Comparison of ENCODE assay signal across 27 cellular contexts in genomic region chrX:3006500-3006899, GRCh38. TPM values are rescaled to one million over a fixed set of nuclear protein-coding genes. Genes with fewer than 3 reads are reported as not detected.
"Had no signal": no experiment of that assay in that cellular context is flagged by ENCODE, and none has a peak within 500 bp of the region (broad histone marks: within the 10 kb centered on the region; RNA-seq: fewer than 3 reads in every experiment).

TSS of gene ARSH (plus strand) at chrX:3006546. CDS start at chrX:3006613, 67 bp downstream.

- H3K36me3 ChIP-seq: SJSA1 had no signal

- H3K9me3 ChIP-seq: SJSA1 had no signal

- DNase-seq: IMR-90, Kasumi-1, MM.1S, NCI-H1048, NCI-H1105, NCI-H1417, NCI-H1436 treated with DMSO at 0.1 percent for 48 hours, NCI-H1694 treated with DMSO at 0.1 percent for 48 hours, NCI-H1930, NCI-H2081, NCI-H2107, NCI-H226, NCI-H446, NCI-H510A, NCI-H524 treated with DMSO at 0.1 percent for 48 hours, NCI-H69, NCI-H774, Right ventricle myocardium superior, RPMI8226, SIG-M5, SK-N-SH, SW 1271, T-helper 1 cell had no signal

- H3K4me3 ChIP-seq: SJSA1 had no signal

- H3K4me1 ChIP-seq: SJSA1 had no signal

- H3K4me2 ChIP-seq: KMS-11, SK-N-SH had no signal

- H3K27ac ChIP-seq: HL-60, KMS-11, SJSA1 had no signal

- H3K27me3 ChIP-seq: SJSA1 had no signal

- H3K9me2 ChIP-seq: SK-N-SH had no signal

RNA-seq across cellular contexts. Expression of gene ARSH, which starts in this region (rescaled TPM):
- total RNA-seq: IMR-90, M059J, Right ventricle myocardium superior, SJSA1 had no signal
- polyA plus RNA-seq: IMR-90, SK-N-SH had no signal
